8 cellular contexts compared by ENCODE assay signal in genomic region chr3:185283374-185283935, GRCh38. TPM values are rescaled to one million over a fixed set of nuclear protein-coding genes. Genes with fewer than 3 reads are reported as not detected.
A peak's percentile ranks its signal among the peaks of the same experiment; 100 is the strongest.
DNase-seq lines count a peak whose midpoint lies in the region; ATAC-seq, FAIRE-seq and TF ChIP-seq lines count a peak whose summit lies in the region.

No MANE protein-coding gene starts in this region.

- no peak for TF ChIP-seq POLR2A in erythroblast (IDR thresholded peaks at IDR 0.05; ENCODE audit: low read length)

- FAIRE-seq in GM19239 (lab: Jason Lieb, UNC), result no peak

- peak; percentile 6 for ATAC-seq in GM18870 (IDR thresholded peaks at IDR 0.05; ENCODE audit: unreplicated experiment)
- no peak for ATAC-seq in RWPE2 (ENCODE audit: low read depth)

- no peaks in the 10 kb centered on the region for H4K20me1 ChIP-seq in fibroblast of lung (ENCODE audit: control insufficient read depth, extremely low read depth, insufficient read depth, low read length)

- peak overlapping the region; percentile 96 for H2AFZ ChIP-seq in fibroblast of lung (ENCODE audit: low read length)

- H3K4me3 ChIP-seq in RWPE2 (ENCODE audit: severe bottlenecking) (peak overlapping the region; percentile 74), fibroblast of lung (replicated peaks in 1 of 4; ENCODE audit: control extremely low read depth in 1 of 4, insufficient read depth in 1 of 4, low read depth in 3 of 4, low read length in 4 of 4) (peak overlapping the region; percentile 85 to 100 (median 94)), retinal pigment epithelial cell (ENCODE audit: low read length) (peak overlapping the region; percentile 93)

- peaks cover 9% of the 10 kb centered on the region for H3K4me1 ChIP-seq in RWPE2 (ENCODE audit: insufficient read depth, poor library complexity, severe bottlenecking)
- H3K4me1 ChIP-seq in fibroblast of lung (ENCODE audit: control insufficient read depth, extremely low read depth, insufficient read depth, low read length), result peaks cover 2% of the 10 kb centered on the region

- peaks cover 6% of the 10 kb centered on the region for H3K79me2 ChIP-seq in fibroblast of lung (ENCODE audit: control insufficient read depth, insufficient read depth, low read length)

- H3K27ac ChIP-seq in RWPE2 (ENCODE audit: poor library complexity, severe bottlenecking), result peak overlapping the region; percentile 28
- peak overlapping the region; percentile 87 for H3K27ac ChIP-seq in fibroblast of lung (ENCODE audit: insufficient read depth, low read length)

- H3K36me3 ChIP-seq in RWPE2 (ENCODE audit: low read depth) (peaks cover 14% of the 10 kb centered on the region; the same call in 1 of the 2 replicates), fibroblast of lung (ENCODE audit: control insufficient read depth, insufficient read depth, low read length) (no peaks in the 10 kb centered on the region)

- TF ChIP-seq CTCF in RWPE2 (IDR thresholded peaks at IDR 0.05; ENCODE audit: poor library complexity, severe bottlenecking), result no peak
- TF ChIP-seq CTCF in fibroblast of lung (conservative IDR thresholded peaks at IDR 0.05 in 1 of 2, IDR thresholded peaks at IDR 0.05 in 1 of 2; ENCODE audit: low read depth in 1 of 2, low read length in 2 of 2), result no peak
- TF ChIP-seq CTCF in retinal pigment epithelial cell (conservative IDR thresholded peaks at IDR 0.05; ENCODE audit: low read depth, low read length), result no peak

- H3K27me3 ChIP-seq in RWPE2 (ENCODE audit: insufficient read depth, poor library complexity, severe bottlenecking) (no peaks in the 10 kb centered on the region), fibroblast of lung (ENCODE audit: control insufficient read depth, insufficient read depth, low read length) (no peaks in the 10 kb centered on the region)

- peak overlapping the region; percentile 73 for H3K9ac ChIP-seq in fibroblast of lung (ENCODE audit: insufficient read depth, low read length)

- peak overlapping the region; percentile 97 for H3K4me2 ChIP-seq in fibroblast of lung (ENCODE audit: extremely low read depth, insufficient read depth, low read length)

- H3K9me3 ChIP-seq in RWPE2 (ENCODE audit: severe bottlenecking) (no peaks in the 10 kb centered on the region), fibroblast of lung (ENCODE audit: control insufficient read depth, insufficient read depth, low read depth, low read length) (no peaks in the 10 kb centered on the region)

- DNase-seq in RWPE2 (ENCODE audit: low spot score), result no peak
- peak in 1 of 2 donors; percentile 52 for DNase-seq in fibroblast of lung (ENCODE audit: low read depth in 2 of 2)
- no peak for DNase-seq in retinal pigment epithelial cell (ENCODE audit: low read depth)
- DNase-seq in GM19239 (ENCODE audit: insufficient read length, low spot score), result no peak
- no peak for DNase-seq in erythroblast (lab: John Stamatoyannopoulos, UW)
- no peak for DNase-seq in NCI-H2107 treated with DMSO at 0.1 percent for 48 hours (lab: John Stamatoyannopoulos, UW; ENCODE audit: unreplicated experiment)
- DNase-seq in cerebellum (ENCODE audit: low spot score), result no peak

RNA-seq across cellular contexts. Expression of gene EHHADH, which starts 29.6 kb away (rescaled TPM):
- total RNA-seq in fibroblast of lung (4.1 and 6.8 TPM in 2 replicates), cerebellum (1.5 TPM)
- 3.9 and 6.0 TPM in 2 replicates for polyA plus RNA-seq in fibroblast of lung
- polyA plus RNA-seq in fibroblast of lung (2012), result 3.3 and 4.9 TPM in 2 replicates
- polyA minus RNA-seq in fibroblast of lung (ENCODE audit: low replicate concordance), result 1.5 and 3.3 TPM in 2 replicates
